In genomic region chr14:69917287-69917686, GRCh38 we compare ENCODE assay signal across 21 cellular contexts. TPM values are rescaled to one million over a fixed set of nuclear protein-coding genes. Genes with fewer than 3 reads are reported as not detected.
A peak's percentile ranks its signal among the peaks of the same experiment; 100 is the strongest.
DNase-seq lines count a peak whose midpoint lies in the region; TF ChIP-seq lines count a peak whose summit lies in the region.
"Had no signal": no experiment of that assay in that cellular context is flagged by ENCODE, and none has a peak within 500 bp of the region (broad histone marks: within the 10 kb centered on the region; RNA-seq: fewer than 3 reads in every experiment).

No MANE protein-coding gene starts in this region.

- TF ChIP-seq CTCF in choroid plexus epithelial cell (conservative IDR thresholded peaks at IDR 0.05; ENCODE audit: low read depth, low read length) (no peak), osteoblast (IDR thresholded peaks at IDR 0.05; ENCODE audit: extremely low read depth, low read depth, low read length) (no peak)

- H3F3A ChIP-seq in GM23248 (ENCODE audit: insufficient read depth): no peaks in the 10 kb centered on the region

- H2AFZ ChIP-seq in GM23248 (no peak overlapping the region), osteoblast (ENCODE audit: low read length) (no peak overlapping the region)
- H2AFZ ChIP-seq: PC-9 had no signal

- no peak overlapping the region for H3K4me3 ChIP-seq in GM23248
- no peak overlapping the region for H3K4me3 ChIP-seq in choroid plexus epithelial cell (ENCODE audit: low read depth, low read length)
- no peak overlapping the region for H3K4me3 ChIP-seq in SJCRH30
- H3K4me3 ChIP-seq in osteoblast (ENCODE audit: insufficient read depth, low read length): no peak overlapping the region
- H3K4me3 ChIP-seq: PC-9, SJSA1 had no signal

- H3K9me3 ChIP-seq in GM23248 (ENCODE audit: low read depth): no peaks in the 10 kb centered on the region
- no peaks in the 10 kb centered on the region for H3K9me3 ChIP-seq in SJCRH30 (replicated peaks)
- H3K9me3 ChIP-seq in osteoblast (ENCODE audit: low read depth, low read length): no peaks in the 10 kb centered on the region
- H3K9me3 ChIP-seq: SJSA1 had no signal

- 34 to 39% methylated on average over 9 of the region's 9 CpGs for WGBS in GM23248 (ENCODE audit: low coverage in 1 of 2, low lambda C conversion rate in 2 of 2, missing lambda C conversion rate in 2 of 2), 2 experiments

- H3K36me3 ChIP-seq in GM23248 (ENCODE audit: low read depth): no peaks in the 10 kb centered on the region
- H3K36me3 ChIP-seq in SJCRH30: no peaks in the 10 kb centered on the region
- H3K36me3 ChIP-seq in osteoblast (ENCODE audit: insufficient read depth, low read length): no peaks in the 10 kb centered on the region
- H3K36me3 ChIP-seq: SJSA1 had no signal

- H3K9me2 ChIP-seq in GM23248 (ENCODE audit: insufficient read depth): no peaks in the 10 kb centered on the region

- H4K20me1 ChIP-seq in GM23248 (ENCODE audit: insufficient read depth) (no peaks in the 10 kb centered on the region), osteoblast (ENCODE audit: insufficient read depth, low read length) (no peaks in the 10 kb centered on the region)

- H3K27ac ChIP-seq in GM23248 (no peak overlapping the region), SJCRH30 (no peak overlapping the region), osteoblast (ENCODE audit: low read depth, low read length) (no peak overlapping the region)
- H3K27ac ChIP-seq: HL-60, PC-9, SJSA1 had no signal

- in situ Hi-C loops in GM23248 (cut with MboI): no loop called here

- H3K4me1 ChIP-seq in GM23248 (ENCODE audit: insufficient read depth): no peaks in the 10 kb centered on the region
- no peaks in the 10 kb centered on the region for H3K4me1 ChIP-seq in SJCRH30
- H3K4me1 ChIP-seq in osteoblast (ENCODE audit: insufficient read depth, low read length): peaks cover 17% of the 10 kb centered on the region
- H3K4me1 ChIP-seq: SJSA1 had no signal

- DNase-seq in NCI-H2107 treated with DMSO at 0.1 percent for 48 hours (lab: John Stamatoyannopoulos, UW; ENCODE audit: unreplicated experiment) (peak; percentile 45), NCI-H2107 (lab: John Stamatoyannopoulos, UW) (no peak), GM23248 (peak; percentile 4), choroid plexus epithelial cell (ENCODE audit: low read depth) (peak; percentile 50), renal cortical epithelial cell (ENCODE audit: low read depth) (peak; percentile 5), SJCRH30 (no peak), osteoblast (ENCODE audit: insufficient read length, low spot score, missing footprints) (no peak), NCI-H2029 (lab: John Stamatoyannopoulos, UW) (no peak)
- DNase-seq: 8988T, Karpas-422, NCI-H1092 treated with DMSO at 0.1 percent for 48 hours, NCI-H1436 treated with DMSO at 0.1 percent for 48 hours, NCI-H187 treated with DMSO at 0.1 percent for 48 hours, NCI-H2171, NCI-H226, NCI-H510A treated with DMSO at 0.1 percent for 48 hours, PC-9 had no signal

- H3K79me2 ChIP-seq in GM23248 (ENCODE audit: insufficient read depth) (no peaks in the 10 kb centered on the region), osteoblast (ENCODE audit: insufficient read depth, low read length) (no peaks in the 10 kb centered on the region)

- H3K4me2 ChIP-seq in GM23248 (ENCODE audit: unreplicated experiment) (no peak overlapping the region), osteoblast (ENCODE audit: insufficient read depth, low read length) (no peak overlapping the region)
- H3K4me2 ChIP-seq: PC-9 had no signal

- H3K27me3 ChIP-seq in GM23248 (replicated peaks; ENCODE audit: insufficient read depth) (0 out of 2 replicates have a peak, but pooled peaks cover 5% of the 10 kb centered on the region), SJCRH30 (no peaks in the 10 kb centered on the region), osteoblast (ENCODE audit: insufficient read depth, low read length) (no peaks in the 10 kb centered on the region)
- H3K27me3 ChIP-seq: SJSA1 had no signal

- no peak overlapping the region for H3K9ac ChIP-seq in GM23248

RNA-seq across cellular contexts. Expression of gene SMOC1, which starts 38.1 kb away (rescaled TPM):
- total RNA-seq in GM23248 (2014; rRNA removed; shearing (Covaris generic)): 3.5 and 4.6 TPM in 2 replicates
- polyA plus RNA-seq in GM23248 (2016; fragmentation: Nextera tagmentation; extraction: Ambion mirVana): 0.70 and 1.3 TPM in 2 replicates
- 0.10 TPM in 1 of 2 replicates, not detected in the other for total RNA-seq in renal cortical epithelial cell
- total RNA-seq in SJCRH30 (2014; rRNA removed; shearing (Covaris generic)): 12.8 and 15.6 TPM in 2 replicates
- total RNA-seq in osteoblast: 25.7 and 34.8 TPM in 2 replicates
- total RNA-seq: PC-9, RPMI7951, SJSA1 had no signal
- polyA plus RNA-seq: BJ had no signal

Comparison
In these comparisons a context has a peak if more than half of its experiments do, and no peak if none do; other contexts are left out.
1. DNase-seq: peak in NCI-H2107 treated with DMSO at 0.1 percent for 48 hours (single experiment), GM23248 (single experiment), choroid plexus epithelial cell (single experiment) and renal cortical epithelial cell (single experiment); none in NCI-H2107 (single experiment), SJCRH30 (0 of 2), osteoblast (single experiment) and NCI-H2029 (single experiment).